ENCODE assay signal across 18 cellular contexts in genomic region chr7:40571796-40572195, GRCh38.
A peak's percentile ranks its signal among the peaks of the same experiment; 100 is the strongest.
DNase-seq lines count a peak whose midpoint lies in the region; ATAC-seq, FAIRE-seq and TF ChIP-seq lines count a peak whose summit lies in the region.
"Had no signal": no experiment of that assay in that cellular context is flagged by ENCODE, and none has a peak within 500 bp of the region (broad histone marks: within the 10 kb centered on the region; RNA-seq: fewer than 3 reads in every experiment).

No MANE protein-coding gene starts in this region.

- H4K5ac ChIP-seq in H1 (ENCODE audit: insufficient read length, low read depth, low read length): no peak overlapping the region

- TF ChIP-seq EP300 in H1 (IDR thresholded peaks at IDR 0.05; ENCODE audit: borderline replicate concordance in 1 of 2, low read depth in 2 of 2, low read length in 2 of 2): no peak

- H3K9ac ChIP-seq in H1 (replicated peaks in 1 of 4; ENCODE audit: extremely low read depth in 1 of 4, low read depth in 3 of 4, low read length in 3 of 4): 0 out of 7 replicates have a peak overlapping the region, but pooled peaks of 1 of the 4 experiments have one; percentile 18

- H3K27me3 Mint-ChIP-seq in progenitor cell of endocrine pancreas: no peaks in the 10 kb centered on the region
- H3K27me3 Mint-ChIP-seq: activated T-cell treated with anti-CD3 and anti-CD28 coated beads, Interleukin-2, amount 50 U/mL, for 24 hours; naive B cell had no signal

- DNase-seq in EL (peak; percentile 98), M059J (ENCODE audit: low read depth) (peak; percentile 81), H1 (ENCODE audit: low read depth in 1 of 2, low spot score in 2 of 2) (no peak), myocyte (ENCODE audit: low read depth) (peak; percentile 96), progenitor cell of endocrine pancreas (ENCODE audit: low spot score, unreplicated experiment) (no peak), NK-92 (lab: John Stamatoyannopoulos, UW; ENCODE audit: unreplicated experiment) (no peak)
- DNase-seq: activated T-cell treated with anti-CD3 and anti-CD28 coated beads, Interleukin-2, amount 50 U/mL, for 24 hours; foreskin melanocyte; kidney glomerular epithelial cell; naive B cell; NCI-H446; OCI-M1; right lobe of liver had no signal

- H2BK20ac ChIP-seq in H1 (ENCODE audit: low read length): no peak overlapping the region

- CTCF ChIA-PET in H1 (lab: Charles Lee; ENCODE audit: partially characterized antibody): interaction anchor here (0.9 kb wide), 1 partner anchor 841 kb away, joined by 3 read pairs; no protein-coding TSS in a partner anchor

- no peaks in the 10 kb centered on the region for H3K9me3 Mint-ChIP-seq in progenitor cell of endocrine pancreas (ENCODE audit: low read depth)
- H3K9me3 Mint-ChIP-seq: T-helper 1 cell treated with Interleukin-12 subunit alpha and Interleukin-12 subunit beta and Interleukin-4 antibody, amounts not matched to agents 30 μg/mL and 1 μg/mL, for 36 hours had no signal

- no peak overlapping the region for H2BK5ac ChIP-seq in H1 (ENCODE audit: low read depth, low read length)

- H3K4me3 Mint-ChIP-seq in progenitor cell of endocrine pancreas (ENCODE audit: low read depth): no peak overlapping the region
- H3K4me3 Mint-ChIP-seq: activated T-cell treated with anti-CD3 and anti-CD28 coated beads, Interleukin-2, amount 50 U/mL, for 24 hours; naive B cell; T-helper 1 cell treated with Interleukin-12 subunit alpha and Interleukin-12 subunit beta and Interleukin-4 antibody, amounts not matched to agents 30 μg/mL and 1 μg/mL, for 36 hours had no signal

- no peaks in the 10 kb centered on the region for H3K79me1 ChIP-seq in H1 (ENCODE audit: low read depth, low read length)

- POLR2A ChIA-PET in H1 (lab: Charles Lee; ENCODE audit: partially characterized antibody): no interaction called here

- H3K9me3 ChIP-seq in H1 (ENCODE audit: insufficient read depth in 2 of 2, low read depth in 1 of 2, low read length in 1 of 2): no peaks in the 10 kb centered on the region
- H3K9me3 ChIP-seq: right lobe of liver had no signal

- no peak for TF ChIP-seq RAD21 in H1 (IDR thresholded peaks at IDR 0.05 in 1 of 2, conservative IDR thresholded peaks at IDR 0.05 in 1 of 2; ENCODE audit: low read depth in 2 of 2, low read length in 2 of 2)

- H3K27ac ChIP-seq in H1 (ENCODE audit: low read depth, low read length): no peak overlapping the region
- H3K27ac ChIP-seq: C4-2B, right lobe of liver had no signal

- no peak overlapping the region for H3K56ac ChIP-seq in H1 (replicated peaks; ENCODE audit: insufficient read length, low read depth, low read length)

- no peak overlapping the region for H3K4me3 ChIP-seq in H1 (ENCODE audit: extremely low read depth in 1 of 4, insufficient read depth in 2 of 4, low read depth in 3 of 4, low read length in 4 of 4)
- H3K4me3 ChIP-seq: right lobe of liver had no signal

- H3K79me2 ChIP-seq in H1 (ENCODE audit: control insufficient read depth in 1 of 2, insufficient read depth in 2 of 2, low read length in 2 of 2): no peaks in the 10 kb centered on the region

- no peaks in the 10 kb centered on the region for H3K36me3 ChIP-seq in H1 (ENCODE audit: control insufficient read depth in 2 of 4, insufficient read depth in 4 of 4, low read length in 3 of 4)
- H3K36me3 ChIP-seq: right lobe of liver had no signal

- H2BK12ac ChIP-seq in H1 (ENCODE audit: low read depth, low read length): peak overlapping the region; percentile 62; the same call in 1 of the 2 replicates

- H3K23me2 ChIP-seq in H1 (ENCODE audit: low read depth, low read length): no peaks in the 10 kb centered on the region

- H3K4me1 Mint-ChIP-seq in progenitor cell of endocrine pancreas (ENCODE audit: low read depth): peaks cover 14% of the 10 kb centered on the region
- H3K4me1 Mint-ChIP-seq: naive B cell had no signal

- no peak overlapping the region for H2BK15ac ChIP-seq in H1 (ENCODE audit: low read length)

- ATAC-seq in HG02588 (IDR thresholded peaks at IDR 0.05; ENCODE audit: unreplicated experiment) (no peak), GM19324 (IDR thresholded peaks at IDR 0.05; ENCODE audit: low FRiP score, unreplicated experiment) (no peak)
- ATAC-seq: right lobe of liver had no signal

- TF ChIP-seq CTCF in H1 (IDR thresholded peaks at IDR 0.05; ENCODE audit: control extremely low read depth in 1 of 3, insufficient read depth in 1 of 3, low read depth in 1 of 3, low read length in 3 of 3) (no peak), progenitor cell of endocrine pancreas (IDR thresholded peaks at IDR 0.05; ENCODE audit: unreplicated experiment) (no peak)

- FAIRE-seq in H1 (lab: Jason Lieb, UNC): no peak
- FAIRE-seq: H54 had no signal

- peak overlapping the region; percentile 1; the same call in 1 of the 2 replicates for H2AFZ ChIP-seq in H1 (ENCODE audit: low read length)

- H4K8ac ChIP-seq in H1 (ENCODE audit: extremely low read depth, insufficient read depth, low read length): no peak overlapping the region

- no peak overlapping the region for H3K14ac ChIP-seq in H1 (ENCODE audit: insufficient read length)

- no peak overlapping the region for H3K18ac ChIP-seq in H1 (ENCODE audit: extremely low read depth, low read length)

- no peaks in the 10 kb centered on the region for H3K27me3 ChIP-seq in H1 (replicated peaks in 1 of 4; ENCODE audit: control insufficient read depth in 3 of 4, extremely low read depth in 1 of 4, insufficient read depth in 3 of 4, low read length in 3 of 4)
- H3K27me3 ChIP-seq: right lobe of liver had no signal

- H3K36me3 Mint-ChIP-seq in progenitor cell of endocrine pancreas (ENCODE audit: insufficient read depth): no peaks in the 10 kb centered on the region
- H3K36me3 Mint-ChIP-seq: naive B cell had no signal

- H2AK5ac ChIP-seq in H1 (ENCODE audit: low read depth, low read length): no peak overlapping the region; the same call in 1 of the 2 replicates

- no peak overlapping the region for H3K4ac ChIP-seq in H1 (replicated peaks; ENCODE audit: insufficient read length, low read depth, low read length)

- no peak overlapping the region for H2BK120ac ChIP-seq in H1 (replicated peaks; ENCODE audit: low read depth, low read length)

- no peak for TF ChIP-seq POLR2A in H1 (IDR thresholded peaks at IDR 0.05; ENCODE audit: control extremely low read depth in 1 of 2, low read depth in 2 of 2, low read length in 2 of 2)

- H3K27ac Mint-ChIP-seq in progenitor cell of endocrine pancreas: no peak overlapping the region
- H3K27ac Mint-ChIP-seq: activated T-cell treated with anti-CD3 and anti-CD28 coated beads, Interleukin-2, amount 50 U/mL, for 24 hours; T-helper 1 cell treated with Interleukin-12 subunit alpha and Interleukin-12 subunit beta and Interleukin-4 antibody, amounts not matched to agents 30 μg/mL and 1 μg/mL, for 36 hours had no signal

- H3K4me1 ChIP-seq in H1 (replicated peaks in 1 of 4; ENCODE audit: control insufficient read depth in 3 of 4, insufficient read depth in 4 of 4, low read length in 3 of 4): peaks cover 3 to 10% (median 9%) of the 10 kb centered on the region in 4 experiments; a peak in 6 of 7 replicates
- H3K4me1 ChIP-seq: right lobe of liver had no signal

- H4K20me1 ChIP-seq in H1 (replicated peaks in 1 of 2; ENCODE audit: control insufficient read depth in 1 of 2, insufficient read depth in 2 of 2, low read length in 2 of 2): no peaks in the 10 kb centered on the region

- no peak overlapping the region for H3K23ac ChIP-seq in H1 (ENCODE audit: insufficient read length)

- 72% methylated on average over 5 of the region's 5 CpGs; no CpG with 5 or more reads in 1 of the 2 experiments for WGBS in H1 (ENCODE audit: extremely low coverage in 1 of 2, insufficient coverage in 1 of 2, insufficient read length in 1 of 2, insufficient replicate concordance in 2 of 2, low coverage in 1 of 2, low lambda C conversion rate in 2 of 2, missing lambda C conversion rate in 1 of 2), 2 experiments

- H4K91ac ChIP-seq in H1 (replicated peaks; ENCODE audit: insufficient read length, low read length): no peak overlapping the region

- H3K4me2 ChIP-seq in H1 (ENCODE audit: insufficient read depth in 1 of 2, low read depth in 2 of 2, low read length in 2 of 2): no peak overlapping the region

TF ChIP-seq in H1, 55 proteins besides CTCF, POLR2A, EP300 and RAD21:
- no peak for TF ChIP-seq RNF2 (IDR thresholded peaks at IDR 0.05; ENCODE audit: borderline replicate concordance, low read depth, low read length, missing control alignments, poor library complexity, severe bottlenecking)
- no peak for TF ChIP-seq CREB1 (IDR thresholded peaks at IDR 0.05)
- no peak for TF ChIP-seq GABPA (IDR thresholded peaks at IDR 0.05; ENCODE audit: borderline replicate concordance, insufficient read depth, low read length)
- TF ChIP-seq SAP30 (IDR thresholded peaks at IDR 0.05; ENCODE audit: insufficient read depth, insufficient replicate concordance, low read length): no peak
- TF ChIP-seq CBX5 (IDR thresholded peaks at IDR 0.05; ENCODE audit: low read depth, low read length): no peak
- TF ChIP-seq POU5F1 (IDR thresholded peaks at IDR 0.05; ENCODE audit: low read depth, low read length): no peak
- no peak for TF ChIP-seq ZNF274 (IDR thresholded peaks at IDR 0.05; ENCODE audit: borderline replicate concordance, extremely low read depth, low read length)
- TF ChIP-seq SIRT6 (IDR thresholded peaks at IDR 0.05; ENCODE audit: low read length): no peak
- TF ChIP-seq JUND (IDR thresholded peaks at IDR 0.05; ENCODE audit: low read length): no peak
- TF ChIP-seq MAFK (IDR thresholded peaks at IDR 0.05; ENCODE audit: low read depth, low read length): no peak
- no peak for TF ChIP-seq GTF2F1 (IDR thresholded peaks at IDR 0.05; ENCODE audit: borderline replicate concordance, low read depth, low read length)
- TF ChIP-seq KDM5A (IDR thresholded peaks at IDR 0.05; ENCODE audit: low read length): no peak
- TF ChIP-seq SP1 (IDR thresholded peaks at IDR 0.05; ENCODE audit: low read depth, low read length): no peak
- TF ChIP-seq CBX8 (IDR thresholded peaks at IDR 0.05; ENCODE audit: borderline replicate concordance, low read depth, low read length): no peak
- TF ChIP-seq KDM4A (IDR thresholded peaks at IDR 0.05; ENCODE audit: low read depth, low read length, severe bottlenecking): no peak
TF ChIP-seq in H1: peak in this region for 0.

Comparison
In these comparisons a context has a peak if more than half of its experiments do, and no peak if none do; other contexts are left out.
1. DNase-seq: peak in EL (single experiment), M059J (single experiment) and myocyte (single experiment); none in H1 (0 of 2), progenitor cell of endocrine pancreas (single experiment) and NK-92 (single experiment).